Comparison of ENCODE assay signal across 4 cellular contexts in genomic region chr9:132568787-132569186, GRCh38. TPM values are rescaled to one million over a fixed set of nuclear protein-coding genes. Genes with fewer than 3 reads are reported as not detected.
"Had no signal": no experiment of that assay in that cellular context is flagged by ENCODE, and none has a peak within 500 bp of the region (broad histone marks: within the 10 kb centered on the region; RNA-seq: fewer than 3 reads in every experiment).

No MANE protein-coding gene starts in this region.

RNA-seq across cellular contexts. Expression of gene BARHL1, which starts 13.6 kb away (rescaled TPM):
- total RNA-seq: LHCN-M2, M059J, MCF 10A, NCI-H460 had no signal
